Comparison of ENCODE assay signal across 17 cellular contexts in genomic region chr11:9030601-9031000, GRCh38. TPM values are rescaled to one million over a fixed set of nuclear protein-coding genes. Genes with fewer than 3 reads are reported as not detected.
DNase-seq lines count a peak whose midpoint lies in the region; ATAC-seq lines count a peak whose summit lies in the region.
"Had no signal": no experiment of that assay in that cellular context is flagged by ENCODE, and none has a peak within 500 bp of the region (broad histone marks: within the 10 kb centered on the region; RNA-seq: fewer than 3 reads in every experiment).

No MANE protein-coding gene starts in this region.

- peaks cover 3% of the 10 kb centered on the region for H3K36me3 Mint-ChIP-seq in T-helper 17 cell (ENCODE audit: low read depth)

- H3K9me3 ChIP-seq in neuronal stem cell (replicated peaks in 1 of 2; ENCODE audit: control insufficient read depth in 2 of 2, insufficient read depth in 1 of 2, low read depth in 1 of 2, low read length in 2 of 2) (no peaks in the 10 kb centered on the region), T-helper 17 cell (ENCODE audit: control insufficient read depth, low read length, poor library complexity, severe bottlenecking) (no peaks in the 10 kb centered on the region)
- H3K9me3 ChIP-seq: BLaER1 treated with 17β-estradiol and CSF1 and Interleukin-3, amounts not matched to agents 10 nM and 100 nM had no signal

- H3K4me2 ChIP-seq in neuronal stem cell (ENCODE audit: insufficient read depth, low read length, poor library complexity, severe bottlenecking): no peak overlapping the region
- H3K4me2 ChIP-seq: PC-9 had no signal

- peak overlapping the region; percentile 76 for H2AK5ac ChIP-seq in neuronal stem cell (ENCODE audit: low read depth, low read length)

- H3K18ac ChIP-seq in neuronal stem cell (ENCODE audit: low read length): peak overlapping the region; percentile 87

- H2BK120ac ChIP-seq in neuronal stem cell (ENCODE audit: low read depth, low read length): no peak overlapping the region

- H2BK5ac ChIP-seq in neuronal stem cell (ENCODE audit: low read length): peak overlapping the region; percentile 14

- H3K27me3 Mint-ChIP-seq in T-helper 17 cell: peaks cover 17% of the 10 kb centered on the region

- no peaks in the 10 kb centered on the region for H3K4me1 Mint-ChIP-seq in T-helper 17 cell

- no peaks in the 10 kb centered on the region for H3K36me3 ChIP-seq in neuronal stem cell (replicated peaks in 1 of 2; ENCODE audit: control insufficient read depth in 2 of 2, insufficient read depth in 2 of 2, low read length in 2 of 2)
- H3K36me3 ChIP-seq: BLaER1 treated with 17β-estradiol and CSF1 and Interleukin-3, amounts not matched to agents 10 nM and 100 nM had no signal

- ATAC-seq in T-helper 17 cell: no peak
- no peak for ATAC-seq in GM18907 (IDR thresholded peaks at IDR 0.05; ENCODE audit: unreplicated experiment)
- ATAC-seq: Right ventricle myocardium inferior, SK-N-SH treated with all-trans-retinoic acid at 6 μM for 48 hours had no signal

- DNase-seq in NCI-H1092 (lab: John Stamatoyannopoulos, UW) (peak; percentile 9), NCI-H1092 treated with DMSO at 0.1 percent for 48 hours (lab: John Stamatoyannopoulos, UW) (no peak), NCI-H2029 (lab: John Stamatoyannopoulos, UW) (peak; percentile 90), cerebellar cortex (ENCODE audit: low spot score) (peak; percentile 52), neuronal stem cell (ENCODE audit: low spot score) (no peak), T-helper 17 cell (no peak), SW480 (ENCODE audit: low spot score) (no peak)
- DNase-seq: DMS79 treated with DMSO at 0.1 percent for 48 hours, GDM1, KBM-7, NCI-H2171, NCI-H510A treated with DMSO at 0.1 percent for 48 hours, PC-9 had no signal

- H3K4me3 Mint-ChIP-seq in T-helper 17 cell: no peak overlapping the region

- no peak overlapping the region for H3K27ac Mint-ChIP-seq in T-helper 17 cell

- no CpG with 5 or more reads among the region's 5 CpGs for WGBS in neuronal stem cell (ENCODE audit: extremely low coverage in 2 of 2, insufficient read length in 2 of 2, insufficient replicate concordance in 1 of 2), 2 donors

- peaks cover 0 to 15% (median 0%) of the 10 kb centered on the region in 3 experiments for H3K27me3 ChIP-seq in neuronal stem cell (ENCODE audit: control insufficient read depth in 3 of 3, insufficient read depth in 3 of 3, low read depth in 1 of 3, low read length in 3 of 3)
- H3K27me3 ChIP-seq: BLaER1 treated with 17β-estradiol and CSF1 and Interleukin-3, amounts not matched to agents 10 nM and 100 nM had no signal

- H3K27ac ChIP-seq in neuronal stem cell (replicated peaks; ENCODE audit: low read length): no peak overlapping the region
- H3K27ac ChIP-seq: BLaER1 treated with 17β-estradiol and CSF1 and Interleukin-3, amounts not matched to agents 10 nM and 100 nM; PC-9 had no signal

- no peak overlapping the region for H3K4ac ChIP-seq in neuronal stem cell (ENCODE audit: low read length)

- H3K14ac ChIP-seq in neuronal stem cell (ENCODE audit: low read length): peak overlapping the region; percentile 77

- H2BK12ac ChIP-seq in neuronal stem cell (ENCODE audit: low read length): peak overlapping the region; percentile 36

- no peaks in the 10 kb centered on the region for H3K79me1 ChIP-seq in neuronal stem cell (ENCODE audit: low read depth, low read length)

- H2BK15ac ChIP-seq in neuronal stem cell (ENCODE audit: low read length): peak overlapping the region; percentile 8

- H3K4me1 ChIP-seq in neuronal stem cell (ENCODE audit: control insufficient read depth in 2 of 2, insufficient read depth in 1 of 2, low read depth in 1 of 2, low read length in 2 of 2): peaks cover 0 to 1% of the 10 kb centered on the region in 2 donors

- no peak overlapping the region for H4K91ac ChIP-seq in neuronal stem cell (ENCODE audit: low read depth, low read length, poor library complexity)

- H4K8ac ChIP-seq in neuronal stem cell (ENCODE audit: low read depth, low read length): no peak overlapping the region

- H2AFZ ChIP-seq in neuronal stem cell (ENCODE audit: low read length): no peak overlapping the region
- H2AFZ ChIP-seq: PC-9 had no signal

- no peak overlapping the region for H3K9ac ChIP-seq in neuronal stem cell (ENCODE audit: low read depth, low read length, poor library complexity)
- H3K9ac ChIP-seq: BLaER1 treated with 17β-estradiol and CSF1 and Interleukin-3, amounts not matched to agents 10 nM and 100 nM had no signal

- no peak overlapping the region for H3K4me3 ChIP-seq in neuronal stem cell (ENCODE audit: low read length in 2 of 2)
- H3K4me3 ChIP-seq: BLaER1 treated with 17β-estradiol and CSF1 and Interleukin-3, amounts not matched to agents 10 nM and 100 nM; PC-9 had no signal

- no peak overlapping the region for H3K23ac ChIP-seq in neuronal stem cell (ENCODE audit: low read depth, low read length, poor library complexity)

RNA-seq across cellular contexts. Expression of gene NRIP3, which starts 26.8 kb away (rescaled TPM):
- 5.7 TPM for polyA plus RNA-seq in neuronal stem cell (2013, experiment 1 of 2)
- 5.6 TPM for polyA plus RNA-seq in neuronal stem cell (2013, experiment 2 of 2)
- total RNA-seq in T-helper 17 cell: 1 to 10 TPM; 3.8 to 4.4 TPM

Comparison
In these comparisons a context has a peak if more than half of its experiments do, and no peak if none do; other contexts are left out.
1. DNase-seq: peak in NCI-H1092 (single experiment), NCI-H2029 (single experiment) and cerebellar cortex (single experiment); none in NCI-H1092 treated with DMSO at 0.1 percent for 48 hours (single experiment), neuronal stem cell (single experiment), T-helper 17 cell (0 of 3) and SW480 (single experiment).